Comparison of ENCODE assay signal across 8 cellular contexts in the genomic region with DNA sequence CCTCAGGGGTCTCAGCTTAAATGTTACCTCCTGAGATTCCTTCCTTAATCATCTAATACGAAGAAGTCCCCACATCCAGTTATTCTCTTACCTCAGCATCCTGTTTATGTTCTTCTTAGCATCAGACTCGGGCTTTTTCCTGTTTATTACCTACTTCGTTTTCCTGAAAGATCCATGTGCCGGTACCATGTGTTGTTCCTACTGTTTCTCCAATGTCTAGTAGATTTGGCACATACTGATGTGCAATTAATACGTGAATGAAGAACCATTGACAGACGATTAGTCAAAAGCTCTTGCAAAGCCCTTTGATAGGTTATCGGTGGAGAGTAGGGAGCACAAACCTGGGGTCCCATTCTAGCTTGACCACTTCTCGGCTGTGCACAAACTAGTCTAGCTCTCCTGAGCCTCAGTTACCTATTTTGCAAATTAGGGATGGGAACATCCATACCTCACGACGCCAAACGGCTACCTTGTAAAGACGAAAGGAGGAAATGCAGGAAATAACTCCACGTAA. TPM values are rescaled to one million over a fixed set of nuclear protein-coding genes. Genes with fewer than 3 reads are reported as not detected.
DNase-seq lines count a peak whose midpoint lies in the region; TF ChIP-seq lines count a peak whose summit lies in the region.

No MANE protein-coding gene starts in this region.

- H3K4me1 Mint-ChIP-seq in brain, result peaks cover 49% of the 10 kb centered on the region

- H3K36me3 ChIP-seq in right atrium auricular region (peaks cover 10% of the 10 kb centered on the region), mesendoderm (ENCODE audit: control insufficient read depth, insufficient read depth, low read length) (no peaks in the 10 kb centered on the region), uterus (no peaks in the 10 kb centered on the region)

- peaks cover 45% of the 10 kb centered on the region for H3K36me3 Mint-ChIP-seq in brain

- H3K4me3 Mint-ChIP-seq in brain, result peak overlapping the region; percentile 91 to 100 (median 95)

- H3K9ac ChIP-seq in mesendoderm (ENCODE audit: low read length), result peak overlapping the region; percentile 91

- peaks cover 12% of the 10 kb centered on the region for H3K79me1 ChIP-seq in mesendoderm (ENCODE audit: low read length)

- H4K8ac ChIP-seq in mesendoderm (ENCODE audit: low read depth, low read length), result no peak overlapping the region

- H4K5ac ChIP-seq in mesendoderm (ENCODE audit: low read length), result no peak overlapping the region

- H3K9me3 ChIP-seq in right atrium auricular region (no peaks in the 10 kb centered on the region), uterus (no peaks in the 10 kb centered on the region)

- no peak overlapping the region for H3K18ac ChIP-seq in mesendoderm (ENCODE audit: low read length)

- H3K27me3 Mint-ChIP-seq in brain, result peaks cover 17% of the 10 kb centered on the region

- TF ChIP-seq CTCF in right atrium auricular region (IDR thresholded peaks at IDR 0.05) (no peak), brain (conservative IDR thresholded peaks at IDR 0.05) (no peak), uterus (IDR thresholded peaks at IDR 0.05) (no peak)

- intact Hi-C loops in cardiac septum (cut with DNase I) (no loop called here), uterus (cut with DNase I; ENCODE audit: low total_unique reads) (no loop called here)

- H3K4me3 ChIP-seq in right atrium auricular region (peak overlapping the region; percentile 91 to 94), mesendoderm (ENCODE audit: low read length) (peak overlapping the region; percentile 89), uterus (peak overlapping the region; percentile 67 to 77)

- no peak for DNase-seq in right atrium auricular region (ENCODE audit: low spot score)
- no peak for DNase-seq in cardiac septum (ENCODE audit: low spot score)
- peak; percentile 10 for DNase-seq in LHCN-M2 (ENCODE audit: low read depth)
- no peak for DNase-seq in mesendoderm
- no peak for DNase-seq in uterus
- no peak for DNase-seq in NCI-H345 treated with DMSO at 0.1 percent for 48 hours (lab: John Stamatoyannopoulos, UW; ENCODE audit: unreplicated experiment)
- DNase-seq in islet precursor cell, result no peak

- no peak overlapping the region for H2AK5ac ChIP-seq in mesendoderm (ENCODE audit: low read length)

- no peak overlapping the region for H2BK15ac ChIP-seq in mesendoderm (replicated peaks; ENCODE audit: low read depth)

- peaks cover 56% of the 10 kb centered on the region for H3K79me2 ChIP-seq in mesendoderm (ENCODE audit: control insufficient read depth, insufficient read depth, low read length)

- peaks cover 0 to 6% (median 0%) of the 10 kb centered on the region in 5 experiments for H3K9me3 Mint-ChIP-seq in brain

- H3K4ac ChIP-seq in mesendoderm (ENCODE audit: low read depth, low read length), result no peak overlapping the region

- no CpG with 5 or more reads among the region's 13 CpGs for WGBS in mesendoderm (ENCODE audit: extremely low coverage, insufficient coverage, low lambda C conversion rate)

- no peak for TF ChIP-seq POLR2A in uterus (IDR thresholded peaks at IDR 0.05)

- H3K27me3 ChIP-seq in right atrium auricular region (no peaks in the 10 kb centered on the region), mesendoderm (ENCODE audit: insufficient read depth, low read length, poor library complexity) (no peaks in the 10 kb centered on the region), uterus (no peaks in the 10 kb centered on the region)

- H3K23ac ChIP-seq in mesendoderm (ENCODE audit: low read length), result no peak overlapping the region

- no peak overlapping the region for H2BK5ac ChIP-seq in mesendoderm (ENCODE audit: low read length)

- peak overlapping the region; percentile 92 for H3K56ac ChIP-seq in mesendoderm (ENCODE audit: low read length)

- H3K4me2 ChIP-seq in mesendoderm (ENCODE audit: low read length), result peak overlapping the region; percentile 86

- H2BK120ac ChIP-seq in mesendoderm (ENCODE audit: low read depth, low read length), result no peak overlapping the region

- H3K27ac ChIP-seq in right atrium auricular region (peak overlapping the region; percentile 93 to 97), mesendoderm (ENCODE audit: low read depth, low read length) (no peak overlapping the region), uterus (peak overlapping the region; percentile 83 to 92)

- H3K4me1 ChIP-seq in right atrium auricular region, result peaks cover 0 to 37% of the 10 kb centered on the region in 2 donors
- no peaks in the 10 kb centered on the region for H3K4me1 ChIP-seq in mesendoderm (ENCODE audit: control insufficient read depth, low read depth, low read length)
- peaks cover 5 to 7% of the 10 kb centered on the region in 2 donors for H3K4me1 ChIP-seq in uterus

- peak overlapping the region; percentile 99 to 100 (median 100) for H3K27ac Mint-ChIP-seq in brain

RNA-seq across cellular contexts. Expression of gene MAPKAPK5, which starts 0.7 kb away (rescaled TPM):
- total RNA-seq in right atrium auricular region (10 to 100 TPM; 30.9 to 42.5 TPM), cardiac septum (25.7 TPM), LHCN-M2 (2014; rRNA removed) (56.4 and 75.9 TPM in 2 replicates), uterus (10 to 100 TPM; 20.0 to 53.7 (median 43.1) TPM)
- 18.1 TPM for polyA plus RNA-seq in LHCN-M2 (2012)
- polyA plus RNA-seq in brain (ENCODE audit: insufficient read depth, low read depth, low replicate concordance), result 14.7 TPM
- polyA plus RNA-seq in mesendoderm (2013, experiment 1 of 2), result 35.8 TPM
- 34.7 TPM for polyA plus RNA-seq in mesendoderm (2013, experiment 2 of 2)
